In genomic region chr2:74744731-74745505, GRCh38 we compare ENCODE assay signal across 31 cellular contexts.
"Had no signal": no experiment of that assay in that cellular context is flagged by ENCODE, and none has a peak within 500 bp of the region (broad histone marks: within the 10 kb centered on the region; RNA-seq: fewer than 3 reads in every experiment).

No MANE protein-coding gene starts in this region.

- DNase-seq: activated B cell treated with CpG ODN at 0.5 μM for 24 hours; activated CD4-positive, alpha-beta T cell treated with anti-CD3 and anti-CD28 coated beads, Interleukin-2, amount 50 U/mL, for 1 hour; activated CD8-positive, alpha-beta memory T cell treated with anti-CD3 and anti-CD28 coated beads, Interleukin-2, amount 10 ng/mL, durations not matched to agents 7 days and 5 days; activated CD8-positive, alpha-beta T cell treated with anti-CD3 and anti-CD28 coated beads for 36 hours; activated naive CD4-positive, alpha-beta T cell treated with Interleukin-2 at 50 U/mL for 16 hours; activated naive CD8-positive, alpha-beta T cell treated with anti-CD3 and anti-CD28 coated beads for 36 hours; activated T-cell treated with anti-CD3 and anti-CD28 coated beads, Interleukin-2, amount 50 U/mL, for 72 hours; adrenal gland; aorta; body of pancreas; cerebellar nuclear complex; foreskin melanocyte; left cardiac atrium; left ventricle myocardium superior; nephron progenitor cell; nucleus accumbens; psoas muscle; stimulated activated CD4-positive, alpha-beta T cell treated with anti-CD3 and anti-CD28 coated beads, Interleukin-1b, Interleukin-23, amount 100 ng/mL, for 48 hours; stimulated activated CD4-positive, alpha-beta T cell treated with anti-CD3 and anti-CD28 coated beads, Interleukin-4, amount 100 ng/mL, for 4 hours; stimulated activated CD8-positive, alpha-beta memory T cell treated with anti-CD3 and anti-CD28 coated beads, Interleukin-4, amount 100 ng/mL, for 48 hours; stimulated activated naive CD8-positive, alpha-beta T cell treated with anti-CD3 and anti-CD28 coated beads, Interleukin-15, amount 100 ng/mL, for 72 hours; substantia nigra; T-helper 1 cell; upper lobe of left lung had no signal

- H3K27ac ChIP-seq: adrenal gland, body of pancreas, parathyroid adenoma, psoas muscle, upper lobe of left lung, vagina had no signal

- H3K9me3 ChIP-seq: adrenal gland, body of pancreas, psoas muscle, upper lobe of left lung, vagina had no signal

- FAIRE-seq: endothelial cell of umbilical vein, islet of Langerhans had no signal

- H3K36me3 ChIP-seq: adrenal gland, upper lobe of left lung, vagina had no signal

- H3K27me3 Mint-ChIP-seq: activated naive CD8-positive, alpha-beta T cell treated with anti-CD3 and anti-CD28 coated beads for 36 hours; stimulated activated naive CD8-positive, alpha-beta T cell treated with anti-CD3 and anti-CD28 coated beads, Interleukin-15, amount 100 ng/mL, for 72 hours had no signal

- H3K79me2 ChIP-seq: parathyroid adenoma had no signal

- H2AFZ ChIP-seq: parathyroid adenoma had no signal

- H3K27ac Mint-ChIP-seq: activated B cell treated with CpG ODN at 0.5 μM for 24 hours; activated CD8-positive, alpha-beta memory T cell treated with anti-CD3 and anti-CD28 coated beads, Interleukin-2, amount 10 ng/mL, durations not matched to agents 7 days and 5 days; activated CD8-positive, alpha-beta T cell treated with anti-CD3 and anti-CD28 coated beads for 36 hours; activated naive CD8-positive, alpha-beta T cell treated with anti-CD3 and anti-CD28 coated beads for 36 hours; activated T-cell treated with anti-CD3 and anti-CD28 coated beads, Interleukin-2, amount 50 U/mL, for 72 hours; nephron progenitor cell; stimulated activated memory B cell treated with anti-CD40 and anti-IgM and Interleukin-4, amounts not matched to agents 10 μg/mL and 1 μg/mL and 100 μg/mL, for 72 hours; stimulated activated naive CD8-positive, alpha-beta T cell treated with anti-CD3 and anti-CD28 coated beads, Interleukin-15, amount 100 ng/mL, for 72 hours; T-helper 2 cell treated with Interferon-gamma antibody and Interleukin-4, amounts not matched to agents 5 μg/mL and 100 μg/mL, for 36 hours had no signal

- ATAC-seq: activated CD8-positive, alpha-beta memory T cell treated with anti-CD3 and anti-CD28 coated beads, Interleukin-2, amount 10 ng/mL, durations not matched to agents 7 days and 5 days; activated CD8-positive, alpha-beta T cell treated with anti-CD3 and anti-CD28 coated beads for 36 hours; activated T-cell treated with anti-CD3 and anti-CD28 coated beads, Interleukin-2, amount 50 U/mL, for 72 hours; body of pancreas; left cardiac atrium; left ventricle myocardium superior; psoas muscle; stimulated activated naive CD8-positive, alpha-beta T cell treated with anti-CD3 and anti-CD28 coated beads, Interleukin-15, amount 100 ng/mL, for 72 hours had no signal

- H3K4me1 ChIP-seq: body of pancreas had no signal

- H3K4me3 Mint-ChIP-seq: activated B cell treated with CpG ODN at 0.5 μM for 24 hours; activated CD8-positive, alpha-beta memory T cell treated with anti-CD3 and anti-CD28 coated beads, Interleukin-2, amount 10 ng/mL, durations not matched to agents 7 days and 5 days; activated CD8-positive, alpha-beta T cell treated with anti-CD3 and anti-CD28 coated beads for 36 hours; activated naive CD8-positive, alpha-beta T cell treated with anti-CD3 and anti-CD28 coated beads for 36 hours; activated T-cell treated with anti-CD3 and anti-CD28 coated beads, Interleukin-2, amount 50 U/mL, for 72 hours; nephron progenitor cell; stimulated activated memory B cell treated with anti-CD40 and anti-IgM and Interleukin-4, amounts not matched to agents 10 μg/mL and 1 μg/mL and 100 μg/mL, for 72 hours; stimulated activated naive CD8-positive, alpha-beta T cell treated with anti-CD3 and anti-CD28 coated beads, Interleukin-15, amount 100 ng/mL, for 72 hours; T-helper 2 cell treated with Interferon-gamma antibody and Interleukin-4, amounts not matched to agents 5 μg/mL and 100 μg/mL, for 36 hours had no signal

- H3K4me1 Mint-ChIP-seq: activated B cell treated with CpG ODN at 0.5 μM for 24 hours; activated CD8-positive, alpha-beta memory T cell treated with anti-CD3 and anti-CD28 coated beads, Interleukin-2, amount 10 ng/mL, durations not matched to agents 7 days and 5 days; activated naive CD8-positive, alpha-beta T cell treated with anti-CD3 and anti-CD28 coated beads for 36 hours; stimulated activated memory B cell treated with anti-CD40 and anti-IgM and Interleukin-4, amounts not matched to agents 10 μg/mL and 1 μg/mL and 100 μg/mL, for 72 hours; stimulated activated naive CD8-positive, alpha-beta T cell treated with anti-CD3 and anti-CD28 coated beads, Interleukin-15, amount 100 ng/mL, for 72 hours had no signal

- H3K9ac ChIP-seq: parathyroid adenoma had no signal

- H3K27me3 ChIP-seq: adrenal gland, body of pancreas, upper lobe of left lung, vagina had no signal

- H3K4me3 ChIP-seq: adrenal gland, body of pancreas, psoas muscle, smooth muscle cell, upper lobe of left lung, vagina had no signal

- H3K36me3 Mint-ChIP-seq: activated CD8-positive, alpha-beta memory T cell treated with anti-CD3 and anti-CD28 coated beads, Interleukin-2, amount 10 ng/mL, durations not matched to agents 7 days and 5 days; activated naive CD8-positive, alpha-beta T cell treated with anti-CD3 and anti-CD28 coated beads for 36 hours; stimulated activated memory B cell treated with anti-CD40 and anti-IgM and Interleukin-4, amounts not matched to agents 10 μg/mL and 1 μg/mL and 100 μg/mL, for 72 hours had no signal

- H3K4me2 ChIP-seq: smooth muscle cell had no signal

- H3K9me3 Mint-ChIP-seq: activated B cell treated with CpG ODN at 0.5 μM for 24 hours; activated CD8-positive, alpha-beta T cell treated with anti-CD3 and anti-CD28 coated beads for 36 hours; activated naive CD8-positive, alpha-beta T cell treated with anti-CD3 and anti-CD28 coated beads for 36 hours; activated T-cell treated with anti-CD3 and anti-CD28 coated beads, Interleukin-2, amount 50 U/mL, for 72 hours; nephron progenitor cell; stimulated activated memory B cell treated with anti-CD40 and anti-IgM and Interleukin-4, amounts not matched to agents 10 μg/mL and 1 μg/mL and 100 μg/mL, for 72 hours; stimulated activated naive CD8-positive, alpha-beta T cell treated with anti-CD3 and anti-CD28 coated beads, Interleukin-15, amount 100 ng/mL, for 72 hours; T-helper 2 cell treated with Interferon-gamma antibody and Interleukin-4, amounts not matched to agents 5 μg/mL and 100 μg/mL, for 36 hours had no signal
